In genomic region chr3:47413751-47414150, GRCh38 we compare ENCODE assay signal across 23 cellular contexts. TPM values are rescaled to one million over a fixed set of nuclear protein-coding genes. Genes with fewer than 3 reads are reported as not detected.
DNase-seq lines count a peak whose midpoint lies in the region; ATAC-seq and TF ChIP-seq lines count a peak whose summit lies in the region.
"Had no signal": no experiment of that assay in that cellular context is flagged by ENCODE, and none has a peak within 500 bp of the region (broad histone marks: within the 10 kb centered on the region; RNA-seq: fewer than 3 reads in every experiment).

No MANE protein-coding gene starts in this region.

- H3K9me3 Mint-ChIP-seq in activated T-cell treated with anti-CD3 and anti-CD28 coated beads, Interleukin-2, amount 50 U/mL, for 24 hours: no peaks in the 10 kb centered on the region
- no peaks in the 10 kb centered on the region for H3K9me3 Mint-ChIP-seq in brain
- H3K9me3 Mint-ChIP-seq in osteocyte (ENCODE audit: unreplicated experiment): no peaks in the 10 kb centered on the region
- H3K9me3 Mint-ChIP-seq: CD4-positive, CD25-positive, alpha-beta regulatory T cell had no signal

- H3K9me3 ChIP-seq in vagina: no peaks in the 10 kb centered on the region

- no peaks in the 10 kb centered on the region for H3K4me1 Mint-ChIP-seq in activated T-cell treated with anti-CD3 and anti-CD28 coated beads, Interleukin-2, amount 50 U/mL, for 24 hours (ENCODE audit: low read depth)
- no peaks in the 10 kb centered on the region for H3K4me1 Mint-ChIP-seq in brain
- H3K4me1 Mint-ChIP-seq in osteocyte (ENCODE audit: unreplicated experiment): no peaks in the 10 kb centered on the region

- no peaks in the 10 kb centered on the region for H3K27me3 ChIP-seq in layer of hippocampus (ENCODE audit: control insufficient read depth, insufficient read depth, low read length)
- no peaks in the 10 kb centered on the region for H3K27me3 ChIP-seq in vagina

- H3K27me3 Mint-ChIP-seq in activated T-cell treated with anti-CD3 and anti-CD28 coated beads, Interleukin-2, amount 50 U/mL, for 24 hours: no peaks in the 10 kb centered on the region
- H3K27me3 Mint-ChIP-seq in brain (no peaks in the 10 kb centered on the region), osteocyte (ENCODE audit: unreplicated experiment) (no peaks in the 10 kb centered on the region)
- H3K27me3 Mint-ChIP-seq: CD4-positive, CD25-positive, alpha-beta regulatory T cell had no signal

- H3K27ac Mint-ChIP-seq in activated T-cell treated with anti-CD3 and anti-CD28 coated beads, Interleukin-2, amount 50 U/mL, for 24 hours: peak overlapping the region; percentile 10
- H3K27ac Mint-ChIP-seq in brain: peak overlapping the region in 3 of 5 experiments; percentile 22 to 69 (median 46)
- no peak overlapping the region for H3K27ac Mint-ChIP-seq in osteocyte (ENCODE audit: unreplicated experiment)

- peaks cover 75% of the 10 kb centered on the region for H3K36me3 Mint-ChIP-seq in activated T-cell treated with anti-CD3 and anti-CD28 coated beads, Interleukin-2, amount 50 U/mL, for 24 hours (ENCODE audit: low read depth)
- H3K36me3 Mint-ChIP-seq in brain (peaks cover 30% of the 10 kb centered on the region), osteocyte (ENCODE audit: unreplicated experiment) (peaks cover 15% of the 10 kb centered on the region)

- peaks cover 0 to 66% of the 10 kb centered on the region in 2 donors for H3K36me3 ChIP-seq in vagina

- intact Hi-C loops in vagina (cut with DNase I): no loop called here

- TF ChIP-seq POLR2A in vagina (IDR thresholded peaks at IDR 0.05): no peak

- no peak overlapping the region for H3K4me3 Mint-ChIP-seq in activated T-cell treated with anti-CD3 and anti-CD28 coated beads, Interleukin-2, amount 50 U/mL, for 24 hours
- H3K4me3 Mint-ChIP-seq in brain (no peak overlapping the region), osteocyte (ENCODE audit: unreplicated experiment) (no peak overlapping the region)
- H3K4me3 Mint-ChIP-seq: H9 had no signal

- H3K27ac ChIP-seq in layer of hippocampus (ENCODE audit: low read depth, low read length): peak overlapping the region; percentile 72
- H3K27ac ChIP-seq in temporal lobe (ENCODE audit: low read depth, low read length): peak overlapping the region; percentile 95
- H3K27ac ChIP-seq in vagina: no peak overlapping the region
- H3K27ac ChIP-seq: epithelial cell of prostate had no signal

- TF ChIP-seq CTCF in brain (conservative IDR thresholded peaks at IDR 0.05) (no peak), vagina (IDR thresholded peaks at IDR 0.05) (no peak), osteocyte (IDR thresholded peaks at IDR 0.05) (no peak)

- no peaks in the 10 kb centered on the region for H3K4me1 ChIP-seq in vagina

- H3K4me3 ChIP-seq in vagina: no peak overlapping the region
- H3K4me3 ChIP-seq: coronary artery had no signal

- no peak for ATAC-seq in HG02973 (IDR thresholded peaks at IDR 0.05; ENCODE audit: unreplicated experiment)

- no peak for DNase-seq in activated T-cell treated with anti-CD3 and anti-CD28 coated beads, Interleukin-2, amount 50 U/mL, for 24 hours
- DNase-seq in activated T-cell treated with anti-CD3 and anti-CD28 coated beads, Interleukin-2, amount 50 U/mL, for 1 hour: no peak
- DNase-seq in vagina (ENCODE audit: extremely low spot score in 2 of 2) (no peak), osteocyte (ENCODE audit: extremely low spot score, unreplicated experiment) (no peak)
- DNase-seq: activated CD4-positive, alpha-beta T cell treated with anti-CD3 and anti-CD28 coated beads for 4 hours; activated CD8-positive, alpha-beta memory T cell treated with anti-CD3 and anti-CD28 coated beads, Interleukin-2, amount 50 U/mL, for 4 hours; activated gamma-delta T cell treated with Interleukin-2 at 50 U/mL for 16 hours; CD4-positive, CD25-positive, alpha-beta regulatory T cell; DMS79 treated with DMSO at 0.1 percent for 48 hours; foreskin melanocyte; H9; MM.1S; NCI-H187; NCI-H446 treated with DMSO at 0.1 percent for 48 hours; occipital lobe; RPMI8226; stimulated activated CD4-positive, alpha-beta T cell treated with anti-CD3 and anti-CD28 coated beads, Interleukin-1b, Interleukin-23, amount 100 ng/mL, for 48 hours had no signal

RNA-seq across cellular contexts. Expression of gene PTPN23, which starts 32.9 kb away (rescaled TPM):
- 37.3 TPM for polyA plus RNA-seq in brain (ENCODE audit: insufficient read depth, low read depth, low replicate concordance)
- total RNA-seq in temporal lobe: 15.0 TPM
- 30.2 TPM for total RNA-seq in vagina
- 57.7 and 60.8 TPM in 2 replicates for total RNA-seq in osteocyte
